In the genomic region with DNA sequence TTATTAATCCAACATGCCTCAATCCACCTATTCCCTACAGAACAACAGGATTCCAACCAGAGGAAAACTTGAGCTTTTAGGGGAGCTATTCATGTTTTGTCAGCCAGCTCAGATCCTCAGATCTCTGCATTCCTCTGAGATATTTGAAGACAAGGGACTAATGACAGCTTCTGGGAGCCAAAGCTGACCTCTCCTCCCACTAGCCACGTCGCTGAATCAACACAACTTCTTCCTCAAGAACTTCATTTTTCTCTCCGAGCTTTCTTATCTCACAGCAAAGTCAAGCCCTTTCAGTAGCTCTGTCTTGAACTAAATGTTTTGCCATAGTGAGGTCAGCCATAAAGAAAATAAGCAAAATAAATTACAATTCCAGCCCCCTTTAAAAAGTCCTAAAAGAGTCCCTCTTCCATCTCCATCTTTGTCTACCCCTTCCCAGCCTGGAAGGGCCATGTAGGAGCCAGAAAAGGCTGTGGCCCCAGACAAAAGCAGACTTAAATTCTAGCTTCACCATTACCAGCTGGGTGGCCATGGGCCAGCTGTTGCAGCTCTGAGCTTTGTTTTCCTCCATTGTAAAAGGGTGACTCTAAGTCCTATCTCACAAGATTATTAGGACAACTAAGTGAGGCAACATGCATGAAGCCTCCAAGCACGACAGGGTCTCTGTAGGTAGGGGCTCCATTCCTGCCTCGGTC, we compare ENCODE assay signal across 15 cellular contexts.
A peak's percentile ranks its signal among the peaks of the same experiment; 100 is the strongest.
DNase-seq lines count a peak whose midpoint lies in the region; ATAC-seq and TF ChIP-seq lines count a peak whose summit lies in the region.
"Had no signal": no experiment of that assay in that cellular context is flagged by ENCODE, and none has a peak within 500 bp of the region (broad histone marks: within the 10 kb centered on the region; RNA-seq: fewer than 3 reads in every experiment).

No MANE protein-coding gene starts in this region.

- no peaks in the 10 kb centered on the region for H3K36me3 Mint-ChIP-seq in CD14-positive monocyte
- H3K36me3 Mint-ChIP-seq: CD8-positive, alpha-beta T cell had no signal

- peaks cover 8 to 33% (median 17%) of the 10 kb centered on the region in 3 donors for H3K27me3 Mint-ChIP-seq in CD14-positive monocyte (ENCODE audit: low read depth in 3 of 3)

- no peak overlapping the region for H3K27ac Mint-ChIP-seq in CD14-positive monocyte
- H3K27ac Mint-ChIP-seq: CD8-positive, alpha-beta T cell had no signal

- intact Hi-C loops in Right ventricle myocardium superior (cut with DNase I): loop anchor here (10.0 kb wide), 1 partner anchor 428 kb away; no protein-coding TSS in a partner anchor
- intact Hi-C loops in CD14-positive monocyte (cut with micrococcal nuclease): no loop called here

- TF ChIP-seq CTCF in CD14-positive monocyte (IDR thresholded peaks at IDR 0.05): no peak

- ATAC-seq in Right ventricle myocardium superior (ENCODE audit: poor library complexity) (peak; percentile 53), HG02610 (IDR thresholded peaks at IDR 0.05; ENCODE audit: unreplicated experiment) (no peak)
- ATAC-seq: CD8-positive, alpha-beta T cell had no signal

- no peaks in the 10 kb centered on the region for H3K36me3 ChIP-seq in ACC112 (ENCODE audit: insufficient read depth, low read length)

- H3K4me3 ChIP-seq in ACC112 (ENCODE audit: low read depth, low read length): no peak overlapping the region

- H3K79me2 ChIP-seq in ACC112 (ENCODE audit: control insufficient read depth, insufficient read depth, low read length, unreplicated experiment): no peaks in the 10 kb centered on the region

- H3K27ac ChIP-seq in ACC112 (ENCODE audit: low read depth, low read length): no peak overlapping the region

- H3K9me3 Mint-ChIP-seq in CD14-positive monocyte: peaks cover 0 to 2% (median 0%) of the 10 kb centered on the region in 7 donors
- H3K9me3 Mint-ChIP-seq: CD8-positive, alpha-beta T cell had no signal

- H3K4me1 ChIP-seq in ACC112 (ENCODE audit: control insufficient read depth, insufficient read depth, low read length, unreplicated experiment): peaks cover 5% of the 10 kb centered on the region

- H3K4me1 Mint-ChIP-seq in CD14-positive monocyte: no peaks in the 10 kb centered on the region

- H2AFZ ChIP-seq in ACC112 (ENCODE audit: low read length, unreplicated experiment): peak overlapping the region; percentile 5

- DNase-seq in Right ventricle myocardium superior (peak; percentile 72), medulla oblongata (ENCODE audit: extremely low spot score) (peak; percentile 16), pons (ENCODE audit: low spot score) (peak; percentile 38), GOT3 (lab: John Stamatoyannopoulos, UW) (no peak), T-helper 1 cell (no peak), CD14-positive monocyte (ENCODE audit: low spot score) (no peak)
- DNase-seq: CD8-positive, alpha-beta T cell; NCI-H1105; NCI-H187; NCI-H226; NCI-H82; OCI-M1; SIG-M5 had no signal

- peaks cover 22% of the 10 kb centered on the region for H3K27me3 ChIP-seq in ACC112 (ENCODE audit: insufficient read depth, low read length)

- no peak overlapping the region for H3K4me3 Mint-ChIP-seq in CD14-positive monocyte
- H3K4me3 Mint-ChIP-seq: CD8-positive, alpha-beta T cell had no signal

Comparison
In these comparisons a context has a peak if more than half of its experiments do, and no peak if none do; other contexts are left out.
1. DNase-seq: peak in Right ventricle myocardium superior (single experiment), medulla oblongata (single experiment) and pons (single experiment); none in GOT3 (single experiment), T-helper 1 cell (0 of 5) and CD14-positive monocyte (single experiment).